Comparison of ENCODE assay signal across 27 cellular contexts in the genomic region with DNA sequence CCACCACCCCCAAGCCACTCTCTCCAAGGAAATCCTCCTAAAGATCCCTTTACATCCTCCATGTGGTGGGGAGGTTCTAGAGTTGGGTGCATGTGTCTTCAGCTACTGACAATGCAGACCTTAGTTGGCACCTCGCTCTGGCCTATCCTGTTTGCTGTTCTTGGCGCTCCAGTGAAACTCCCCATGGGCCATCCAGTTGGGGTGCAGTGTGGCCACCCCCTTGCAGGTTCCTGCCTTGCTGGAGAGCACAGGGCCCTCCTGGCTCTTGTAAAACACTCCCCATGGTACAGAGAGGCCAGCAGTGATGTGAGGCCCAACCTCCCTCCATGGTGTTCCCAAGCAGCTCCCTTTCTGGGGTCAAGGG. TPM values are rescaled to one million over a fixed set of nuclear protein-coding genes. Genes with fewer than 3 reads are reported as not detected.
DNase-seq lines count a peak whose midpoint lies in the region; ATAC-seq, FAIRE-seq and TF ChIP-seq lines count a peak whose summit lies in the region.
"Had no signal": no experiment of that assay in that cellular context is flagged by ENCODE, and none has a peak within 500 bp of the region (broad histone marks: within the 10 kb centered on the region; RNA-seq: fewer than 3 reads in every experiment).

No MANE protein-coding gene starts in this region.

- peak overlapping the region; percentile 69 for H3K18ac ChIP-seq in neuronal stem cell (ENCODE audit: low read length)
- no peak overlapping the region for H3K18ac ChIP-seq in mesendoderm (ENCODE audit: low read length)

- no peaks in the 10 kb centered on the region for H3K36me3 ChIP-seq in CD8-positive, alpha-beta memory T cell (ENCODE audit: insufficient read depth, low read length)
- H3K36me3 ChIP-seq in kidney (ENCODE audit: control insufficient read depth in 1 of 2, insufficient read depth in 2 of 2, low read length in 2 of 2) (peaks cover 0 to 3% of the 10 kb centered on the region in 2 donors), neuronal stem cell (replicated peaks in 1 of 2; ENCODE audit: control insufficient read depth in 2 of 2, insufficient read depth in 2 of 2, low read length in 2 of 2) (no peaks in the 10 kb centered on the region), mesendoderm (ENCODE audit: control insufficient read depth, insufficient read depth, low read length) (no peaks in the 10 kb centered on the region), small intestine (ENCODE audit: control insufficient read depth in 2 of 2, insufficient read depth in 2 of 2, low read length in 2 of 2) (no peaks in the 10 kb centered on the region)

- peaks cover 3 to 13% of the 10 kb centered on the region in 2 donors for H3K27me3 Mint-ChIP-seq in CD8-positive, alpha-beta memory T cell
- H3K27me3 Mint-ChIP-seq in stimulated activated memory B cell treated with anti-CD40 and anti-IgM and Interleukin-4, amounts not matched to agents 10 μg/mL and 1 μg/mL and 100 μg/mL, for 72 hours: no peaks in the 10 kb centered on the region
- H3K27me3 Mint-ChIP-seq: CD4-positive, alpha-beta T cell had no signal

- no peak overlapping the region for H3K27ac Mint-ChIP-seq in CD8-positive, alpha-beta memory T cell
- peak overlapping the region; percentile 82 for H3K27ac Mint-ChIP-seq in stimulated activated memory B cell treated with anti-CD40 and anti-IgM and Interleukin-4, amounts not matched to agents 10 μg/mL and 1 μg/mL and 100 μg/mL, for 72 hours
- H3K27ac Mint-ChIP-seq: CD4-positive, alpha-beta T cell; H9 had no signal

- no peak overlapping the region for H2BK15ac ChIP-seq in neuronal stem cell (ENCODE audit: low read length)
- H2BK15ac ChIP-seq in mesendoderm (replicated peaks; ENCODE audit: low read depth): no peak overlapping the region

- H2BK120ac ChIP-seq in neuronal stem cell (ENCODE audit: low read depth, low read length) (no peak overlapping the region), mesendoderm (ENCODE audit: low read depth, low read length) (no peak overlapping the region)

- H3K9me3 Mint-ChIP-seq in CD8-positive, alpha-beta memory T cell: peaks cover 0 to 2% (median 0%) of the 10 kb centered on the region in 5 donors
- peaks cover 3% of the 10 kb centered on the region for H3K9me3 Mint-ChIP-seq in stimulated activated memory B cell treated with anti-CD40 and anti-IgM and Interleukin-4, amounts not matched to agents 10 μg/mL and 1 μg/mL and 100 μg/mL, for 72 hours
- H3K9me3 Mint-ChIP-seq: H9, IgD-negative memory B cell had no signal

- no peaks in the 10 kb centered on the region for H3K4me1 ChIP-seq in CD8-positive, alpha-beta memory T cell (ENCODE audit: insufficient read depth, low read length)
- H3K4me1 ChIP-seq in kidney (ENCODE audit: control insufficient read depth in 1 of 2, insufficient read depth in 1 of 2, low read depth in 1 of 2, low read length in 2 of 2) (no peaks in the 10 kb centered on the region), neuronal stem cell (ENCODE audit: control insufficient read depth in 2 of 2, insufficient read depth in 1 of 2, low read depth in 1 of 2, low read length in 2 of 2) (peaks cover 0 to 7% of the 10 kb centered on the region in 2 donors), mesendoderm (ENCODE audit: control insufficient read depth, low read depth, low read length) (peaks cover 2% of the 10 kb centered on the region), small intestine (ENCODE audit: control insufficient read depth in 2 of 2, insufficient read depth in 1 of 2, low read depth in 1 of 2, low read length in 1 of 2) (no peaks in the 10 kb centered on the region)

- H3K79me2 ChIP-seq in mesendoderm (ENCODE audit: control insufficient read depth, insufficient read depth, low read length): no peaks in the 10 kb centered on the region

- no peak overlapping the region for H3K4me2 ChIP-seq in neuronal stem cell (ENCODE audit: insufficient read depth, low read length, poor library complexity, severe bottlenecking)
- H3K4me2 ChIP-seq in mesendoderm (ENCODE audit: low read length): no peak overlapping the region

- FAIRE-seq in kidney (lab: Jason Lieb, UNC) (no peak), small intestine (lab: Jason Lieb, UNC) (no peak)

- no peak for DNase-seq in CD8-positive, alpha-beta memory T cell
- DNase-seq in kidney (peak; percentile 19), neuronal stem cell (ENCODE audit: low spot score) (no peak), mesendoderm (no peak), H4 (ENCODE audit: low spot score) (no peak), small intestine (no peak), head of caudate nucleus (no peak)
- DNase-seq: CD4-positive, alpha-beta T cell; COR-L47; DMS53; H9; NCI-H1092; NCI-H1417 treated with DMSO at 0.1 percent for 48 hours; NCI-H1694 treated with DMSO at 0.1 percent for 48 hours; NCI-H2081; NCI-H2227 treated with DMSO at 0.1 percent for 48 hours; NCI-H510A; NCI-H69; RPMI8226; SHP77 treated with DMSO at 0.1 percent for 48 hours had no signal

- CTCF ChIA-PET in CD8-positive, alpha-beta memory T cell (lab: Charles Lee): no interaction called here

- H3K9ac ChIP-seq in kidney (ENCODE audit: low read length in 2 of 2) (no peak overlapping the region), neuronal stem cell (ENCODE audit: low read depth, low read length, poor library complexity) (peak overlapping the region; percentile 34), mesendoderm (ENCODE audit: low read length) (no peak overlapping the region)

- H4K8ac ChIP-seq in neuronal stem cell (ENCODE audit: low read depth, low read length) (no peak overlapping the region), mesendoderm (ENCODE audit: low read depth, low read length) (no peak overlapping the region)

- no CpG with 5 or more reads among the region's 2 CpGs for WGBS in neuronal stem cell (ENCODE audit: extremely low coverage in 2 of 2, insufficient read length in 2 of 2, insufficient replicate concordance in 1 of 2), 2 donors
- WGBS in mesendoderm (ENCODE audit: extremely low coverage, insufficient coverage, low lambda C conversion rate): no CpG with 5 or more reads among the region's 2 CpGs
- WGBS in small intestine, 3 donors: 81 to 100% (median 96%) methylated on average over 2 of the region's 2 CpGs

- H3K56ac ChIP-seq in mesendoderm (ENCODE audit: low read length): no peak overlapping the region

- no peaks in the 10 kb centered on the region for H3K9me3 ChIP-seq in CD8-positive, alpha-beta memory T cell (ENCODE audit: low read length)
- H3K9me3 ChIP-seq in kidney (ENCODE audit: control insufficient read depth in 1 of 2, low read length in 2 of 2) (no peaks in the 10 kb centered on the region), neuronal stem cell (replicated peaks in 1 of 2; ENCODE audit: control insufficient read depth in 2 of 2, insufficient read depth in 1 of 2, low read depth in 1 of 2, low read length in 2 of 2) (peaks cover 0 to 2% of the 10 kb centered on the region in 2 donors), small intestine (ENCODE audit: control insufficient read depth, low read depth) (no peaks in the 10 kb centered on the region)

- no peak for TF ChIP-seq CTCF in kidney (IDR thresholded peaks at IDR 0.05; ENCODE audit: borderline replicate concordance, extremely low read depth, insufficient read depth)

- no peak overlapping the region for H3K14ac ChIP-seq in neuronal stem cell (ENCODE audit: low read length)

- no peak overlapping the region for H2BK5ac ChIP-seq in neuronal stem cell (ENCODE audit: low read length)
- no peak overlapping the region for H2BK5ac ChIP-seq in mesendoderm (ENCODE audit: low read length)

- POLR2A ChIA-PET in CD8-positive, alpha-beta memory T cell (lab: Charles Lee): no interaction called here

- no peak overlapping the region for H3K4me3 Mint-ChIP-seq in CD8-positive, alpha-beta memory T cell
- no peak overlapping the region for H3K4me3 Mint-ChIP-seq in stimulated activated memory B cell treated with anti-CD40 and anti-IgM and Interleukin-4, amounts not matched to agents 10 μg/mL and 1 μg/mL and 100 μg/mL, for 72 hours
- H3K4me3 Mint-ChIP-seq: CD4-positive, alpha-beta T cell; H9 had no signal

- intact Hi-C loops in kidney (cut with DNase I): no loop called here
- intact Hi-C loops in head of caudate nucleus (cut with DNase I): no loop called here

- no peaks in the 10 kb centered on the region for H3K36me3 Mint-ChIP-seq in CD8-positive, alpha-beta memory T cell
- H3K36me3 Mint-ChIP-seq in stimulated activated memory B cell treated with anti-CD40 and anti-IgM and Interleukin-4, amounts not matched to agents 10 μg/mL and 1 μg/mL and 100 μg/mL, for 72 hours: no peaks in the 10 kb centered on the region

- peaks cover 4 to 9% (median 7%) of the 10 kb centered on the region in 3 donors for H3K4me1 Mint-ChIP-seq in CD8-positive, alpha-beta memory T cell
- peaks cover 25% of the 10 kb centered on the region for H3K4me1 Mint-ChIP-seq in stimulated activated memory B cell treated with anti-CD40 and anti-IgM and Interleukin-4, amounts not matched to agents 10 μg/mL and 1 μg/mL and 100 μg/mL, for 72 hours
- H3K4me1 Mint-ChIP-seq: H9 had no signal

- H2AFZ ChIP-seq in neuronal stem cell (ENCODE audit: low read length): no peak overlapping the region

- peak overlapping the region; percentile 27 for H2AK5ac ChIP-seq in neuronal stem cell (ENCODE audit: low read depth, low read length)
- H2AK5ac ChIP-seq in mesendoderm (ENCODE audit: low read length): no peak overlapping the region

- no peak for ATAC-seq in stimulated activated memory B cell treated with anti-CD40 and anti-IgM and Interleukin-4, amounts not matched to agents 10 μg/mL and 1 μg/mL and 100 μg/mL, for 72 hours

- no peak overlapping the region for H2BK12ac ChIP-seq in neuronal stem cell (ENCODE audit: low read length)

- no peak overlapping the region for H4K91ac ChIP-seq in neuronal stem cell (ENCODE audit: low read depth, low read length, poor library complexity)

- H3K23ac ChIP-seq in neuronal stem cell (ENCODE audit: low read depth, low read length, poor library complexity): peak overlapping the region; percentile 6
- no peak overlapping the region for H3K23ac ChIP-seq in mesendoderm (ENCODE audit: low read length)

- H4K5ac ChIP-seq in mesendoderm (ENCODE audit: low read length): no peak overlapping the region

- H3K4me3 ChIP-seq in CD8-positive, alpha-beta memory T cell (ENCODE audit: low read length): no peak overlapping the region
- H3K4me3 ChIP-seq in kidney (ENCODE audit: low read length in 2 of 2) (no peak overlapping the region), neuronal stem cell (ENCODE audit: low read length in 2 of 2) (no peak overlapping the region), mesendoderm (ENCODE audit: low read length) (no peak overlapping the region), small intestine (ENCODE audit: low read depth in 1 of 2, low read length in 2 of 2) (no peak overlapping the region)

- H3K27me3 ChIP-seq in CD8-positive, alpha-beta memory T cell (ENCODE audit: insufficient read depth, low read length, poor library complexity, severe bottlenecking): no peaks in the 10 kb centered on the region
- H3K27me3 ChIP-seq in neuronal stem cell (ENCODE audit: control insufficient read depth in 3 of 3, insufficient read depth in 3 of 3, low read depth in 1 of 3, low read length in 3 of 3): peaks cover 0 to 17% (median 0%) of the 10 kb centered on the region in 3 experiments
- no peaks in the 10 kb centered on the region for H3K27me3 ChIP-seq in mesendoderm (ENCODE audit: insufficient read depth, low read length, poor library complexity)
- no peaks in the 10 kb centered on the region for H3K27me3 ChIP-seq in small intestine (ENCODE audit: control insufficient read depth in 2 of 2, insufficient read depth in 2 of 2, low read length in 2 of 2)

- H3K79me1 ChIP-seq in neuronal stem cell (ENCODE audit: low read depth, low read length) (no peaks in the 10 kb centered on the region), mesendoderm (ENCODE audit: low read length) (no peaks in the 10 kb centered on the region)

- H3K4ac ChIP-seq in neuronal stem cell (ENCODE audit: low read length) (no peak overlapping the region), mesendoderm (ENCODE audit: low read depth, low read length) (no peak overlapping the region)

- H3K27ac ChIP-seq in CD8-positive, alpha-beta memory T cell (ENCODE audit: low read depth, low read length): peak overlapping the region; percentile 41
- no peak overlapping the region for H3K27ac ChIP-seq in kidney (ENCODE audit: low read depth in 2 of 2, low read length in 2 of 2)
- H3K27ac ChIP-seq in neuronal stem cell (replicated peaks; ENCODE audit: low read length): no peak overlapping the region
- no peak overlapping the region for H3K27ac ChIP-seq in mesendoderm (ENCODE audit: low read depth, low read length)
- no peak overlapping the region for H3K27ac ChIP-seq in small intestine (ENCODE audit: low read depth in 1 of 2, low read length in 1 of 2)
- H3K27ac ChIP-seq: HL-60 had no signal

RNA-seq across cellular contexts. Expression of a gene that starts 22.7 kb away (rescaled TPM):
- not detected for total RNA-seq in CD8-positive, alpha-beta memory T cell
- polyA plus RNA-seq in CD8-positive, alpha-beta memory T cell: not detected
- not detected for total RNA-seq in kidney
- polyA plus RNA-seq in kidney (ENCODE audit: insufficient read depth, low read depth, low replicate concordance) (not detected), small intestine (not detected)
- not detected for polyA plus RNA-seq in neuronal stem cell (2013, experiment 1 of 2)
- not detected for polyA plus RNA-seq in neuronal stem cell (2013, experiment 2 of 2)
- polyA plus RNA-seq in mesendoderm (2013, experiment 1 of 2): not detected
- not detected for polyA plus RNA-seq in mesendoderm (2013, experiment 2 of 2)
- total RNA-seq in H4 (2014; rRNA removed; shearing (Covaris generic)): not detected in 2 replicates
- total RNA-seq: A172; CD4-positive, alpha-beta T cell; Daoy; G401; H9 had no signal
- polyA plus RNA-seq: BJ, IgD-negative memory B cell had no signal
